Comparison of ENCODE assay signal across 16 cellular contexts in the genomic region with DNA sequence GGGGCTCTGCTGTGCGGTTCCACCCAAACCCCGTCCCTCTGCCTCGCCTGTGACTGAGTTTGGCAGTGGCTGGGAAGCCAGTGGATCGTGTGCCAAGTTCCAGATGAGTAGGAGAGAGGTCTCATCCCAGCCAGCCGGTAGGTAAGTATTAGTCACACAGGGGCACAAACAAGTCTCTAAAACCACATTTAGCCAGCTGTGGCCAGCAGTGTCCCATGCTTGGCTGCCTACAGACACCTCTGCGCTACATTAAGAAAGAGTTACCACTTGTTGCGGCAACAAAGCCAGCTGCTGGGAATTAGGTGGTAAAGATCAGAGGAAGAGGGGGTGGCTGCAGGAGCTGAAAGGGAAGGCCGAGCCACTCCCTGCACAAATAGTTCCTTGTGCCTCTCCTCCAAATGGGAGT.
DNase-seq lines count a peak whose midpoint lies in the region; ATAC-seq and TF ChIP-seq lines count a peak whose summit lies in the region.
"Had no signal": no experiment of that assay in that cellular context is flagged by ENCODE, and none has a peak within 500 bp of the region (broad histone marks: within the 10 kb centered on the region; RNA-seq: fewer than 3 reads in every experiment).

No MANE protein-coding gene starts in this region.

- H3K36me3 Mint-ChIP-seq in chondrocyte (ENCODE audit: low read depth) (peaks cover 1% of the 10 kb centered on the region), nephron progenitor cell (ENCODE audit: low read depth) (no peaks in the 10 kb centered on the region)
- H3K36me3 Mint-ChIP-seq in activated CD8-positive, alpha-beta T cell treated with anti-CD3 and anti-CD28 coated beads, Interleukin-2, amount 10 ng/mL, durations not matched to agents 7 days and 5 days (ENCODE audit: low read depth): no peaks in the 10 kb centered on the region
- no peaks in the 10 kb centered on the region for H3K36me3 Mint-ChIP-seq in activated CD8-positive, alpha-beta memory T cell treated with anti-CD3 and anti-CD28 coated beads, Interleukin-2, amount 10 ng/mL, durations not matched to agents 7 days and 5 days
- H3K36me3 Mint-ChIP-seq: stimulated activated memory B cell treated with anti-CD40 and anti-IgM and Interleukin-4, amounts not matched to agents 10 μg/mL and 1 μg/mL and 100 μg/mL, for 72 hours had no signal

- H3K4me3 Mint-ChIP-seq in chondrocyte (ENCODE audit: unreplicated experiment): no peak overlapping the region
- H3K4me3 Mint-ChIP-seq in nephron progenitor cell: no peak overlapping the region
- no peak overlapping the region for H3K4me3 Mint-ChIP-seq in activated CD8-positive, alpha-beta T cell treated with anti-CD3 and anti-CD28 coated beads, Interleukin-2, amount 10 ng/mL, durations not matched to agents 7 days and 5 days
- H3K4me3 Mint-ChIP-seq in activated CD8-positive, alpha-beta memory T cell treated with anti-CD3 and anti-CD28 coated beads, Interleukin-2, amount 10 ng/mL, durations not matched to agents 7 days and 5 days: no peak overlapping the region
- H3K4me3 Mint-ChIP-seq: dendritic cell treated with granulocyte-macrophage colony-stimulating factor and Interleukin-4, amounts not matched to agents 40 ng/mL and 50 ng/mL, for 4 days; stimulated activated memory B cell treated with anti-CD40 and anti-IgM and Interleukin-4, amounts not matched to agents 10 μg/mL and 1 μg/mL and 100 μg/mL, for 72 hours had no signal

- H3K27me3 Mint-ChIP-seq in chondrocyte (ENCODE audit: low read depth) (peaks cover 42% of the 10 kb centered on the region), nephron progenitor cell (ENCODE audit: low read depth, poor library complexity) (peaks cover 31% of the 10 kb centered on the region)
- H3K27me3 Mint-ChIP-seq in activated CD8-positive, alpha-beta T cell treated with anti-CD3 and anti-CD28 coated beads, Interleukin-2, amount 10 ng/mL, durations not matched to agents 7 days and 5 days (ENCODE audit: low read depth): no peaks in the 10 kb centered on the region
- H3K27me3 Mint-ChIP-seq in activated CD8-positive, alpha-beta memory T cell treated with anti-CD3 and anti-CD28 coated beads, Interleukin-2, amount 10 ng/mL, durations not matched to agents 7 days and 5 days: no peaks in the 10 kb centered on the region

- H3K9me3 Mint-ChIP-seq in chondrocyte (ENCODE audit: low read depth): no peaks in the 10 kb centered on the region
- no peaks in the 10 kb centered on the region for H3K9me3 Mint-ChIP-seq in nephron progenitor cell
- H3K9me3 Mint-ChIP-seq in activated CD8-positive, alpha-beta T cell treated with anti-CD3 and anti-CD28 coated beads, Interleukin-2, amount 10 ng/mL, durations not matched to agents 7 days and 5 days (ENCODE audit: insufficient read depth): no peaks in the 10 kb centered on the region
- H3K9me3 Mint-ChIP-seq in activated CD8-positive, alpha-beta memory T cell treated with anti-CD3 and anti-CD28 coated beads, Interleukin-2, amount 10 ng/mL, durations not matched to agents 7 days and 5 days (ENCODE audit: low read depth): no peaks in the 10 kb centered on the region
- H3K9me3 Mint-ChIP-seq: dendritic cell treated with granulocyte-macrophage colony-stimulating factor and Interleukin-4, amounts not matched to agents 40 ng/mL and 50 ng/mL, for 4 days had no signal

- POLR2A ChIA-PET in activated CD8-positive, alpha-beta T cell treated with anti-CD3 and anti-CD28 coated beads, Interleukin-2, amount 10 ng/mL, durations not matched to agents 7 days and 5 days (lab: Charles Lee): no interaction called here

- H3K4me1 Mint-ChIP-seq in chondrocyte (ENCODE audit: low read depth): no peaks in the 10 kb centered on the region
- peaks cover 41% of the 10 kb centered on the region for H3K4me1 Mint-ChIP-seq in nephron progenitor cell
- peaks cover 7% of the 10 kb centered on the region for H3K4me1 Mint-ChIP-seq in activated CD8-positive, alpha-beta T cell treated with anti-CD3 and anti-CD28 coated beads, Interleukin-2, amount 10 ng/mL, durations not matched to agents 7 days and 5 days (ENCODE audit: low read depth)
- H3K4me1 Mint-ChIP-seq in activated CD8-positive, alpha-beta memory T cell treated with anti-CD3 and anti-CD28 coated beads, Interleukin-2, amount 10 ng/mL, durations not matched to agents 7 days and 5 days: peaks cover 4% of the 10 kb centered on the region
- H3K4me1 Mint-ChIP-seq: stimulated activated memory B cell treated with anti-CD40 and anti-IgM and Interleukin-4, amounts not matched to agents 10 μg/mL and 1 μg/mL and 100 μg/mL, for 72 hours had no signal

- DNase-seq in Daoy (ENCODE audit: low read depth) (peak; percentile 84), LoVo (ENCODE audit: low spot score) (peak; percentile 88), chondrocyte (ENCODE audit: low spot score) (peak; percentile 34), nephron progenitor cell (no peak), NCI-H1930 (lab: John Stamatoyannopoulos, UW) (no peak)
- no peak for DNase-seq in activated CD8-positive, alpha-beta T cell treated with anti-CD3 and anti-CD28 coated beads, Interleukin-2, amount 10 ng/mL, durations not matched to agents 7 days and 5 days
- no peak for DNase-seq in activated CD8-positive, alpha-beta memory T cell treated with anti-CD3 and anti-CD28 coated beads, Interleukin-2, amount 10 ng/mL, durations not matched to agents 7 days and 5 days
- DNase-seq: activated CD8-positive, alpha-beta memory T cell treated with anti-CD3 and anti-CD28 coated beads for 24 hours; activated effector memory CD4-positive, alpha-beta T cell treated with Interleukin-2 at 50 U/mL for 16 hours; DMS 273 treated with DMSO at 0.1 percent for 48 hours; mesenchymal stem cell; nucleus accumbens; SK-N-SH had no signal

- H3K27ac Mint-ChIP-seq in chondrocyte (ENCODE audit: unreplicated experiment) (no peak overlapping the region), nephron progenitor cell (peak overlapping the region; percentile 47)
- no peak overlapping the region for H3K27ac Mint-ChIP-seq in activated CD8-positive, alpha-beta T cell treated with anti-CD3 and anti-CD28 coated beads, Interleukin-2, amount 10 ng/mL, durations not matched to agents 7 days and 5 days
- no peak overlapping the region for H3K27ac Mint-ChIP-seq in activated CD8-positive, alpha-beta memory T cell treated with anti-CD3 and anti-CD28 coated beads, Interleukin-2, amount 10 ng/mL, durations not matched to agents 7 days and 5 days
- H3K27ac Mint-ChIP-seq: dendritic cell treated with granulocyte-macrophage colony-stimulating factor and Interleukin-4, amounts not matched to agents 40 ng/mL and 50 ng/mL, for 4 days; stimulated activated memory B cell treated with anti-CD40 and anti-IgM and Interleukin-4, amounts not matched to agents 10 μg/mL and 1 μg/mL and 100 μg/mL, for 72 hours had no signal

- CTCF ChIA-PET in activated CD8-positive, alpha-beta T cell treated with anti-CD3 and anti-CD28 coated beads, Interleukin-2, amount 10 ng/mL, durations not matched to agents 7 days and 5 days (lab: Charles Lee): interaction anchor here (0.6 kb wide), 1 partner anchor 330 kb away, joined by 3 read pairs; no protein-coding TSS in a partner anchor
- CTCF ChIA-PET in activated CD8-positive, alpha-beta memory T cell treated with anti-CD3 and anti-CD28 coated beads, Interleukin-2, amount 10 ng/mL, durations not matched to agents 7 days and 5 days (lab: Charles Lee): no interaction called here

- ATAC-seq in activated CD8-positive, alpha-beta T cell treated with anti-CD3 and anti-CD28 coated beads, Interleukin-2, amount 10 ng/mL, durations not matched to agents 7 days and 5 days: no peak
- ATAC-seq in GM18517 (IDR thresholded peaks at IDR 0.05; ENCODE audit: unreplicated experiment): no peak
- no peak for ATAC-seq in activated CD8-positive, alpha-beta memory T cell treated with anti-CD3 and anti-CD28 coated beads, Interleukin-2, amount 10 ng/mL, durations not matched to agents 7 days and 5 days
- ATAC-seq: stimulated activated memory B cell treated with anti-CD40 and anti-IgM and Interleukin-4, amounts not matched to agents 10 μg/mL and 1 μg/mL and 100 μg/mL, for 72 hours had no signal

- no peak for TF ChIP-seq CTCF in chondrocyte (IDR thresholded peaks at IDR 0.05)
- TF ChIP-seq CTCF in nephron progenitor cell (IDR thresholded peaks at IDR 0.05): no peak

Comparison
In these comparisons a context has a peak if more than half of its experiments do, and no peak if none do; other contexts are left out.
1. DNase-seq: peak in Daoy (single experiment), LoVo (single experiment) and chondrocyte (single experiment); none in nephron progenitor cell (single experiment), activated CD8-positive, alpha-beta T cell treated with anti-CD3 and anti-CD28 coated beads, Interleukin-2, amount 10 ng/mL, durations not matched to agents 7 days and 5 days (single experiment), activated CD8-positive, alpha-beta memory T cell treated with anti-CD3 and anti-CD28 coated beads, Interleukin-2, amount 10 ng/mL, durations not matched to agents 7 days and 5 days (single experiment) and NCI-H1930 (0 of 2).